Comparison of ENCODE assay signal across 8 cellular contexts in genomic region chrX:46759645-46759974, GRCh38. TPM values are rescaled to one million over a fixed set of nuclear protein-coding genes. Genes with fewer than 3 reads are reported as not detected.
DNase-seq lines count a peak whose midpoint lies in the region; ATAC-seq and TF ChIP-seq lines count a peak whose summit lies in the region.

No MANE protein-coding gene starts in this region.

- CTCF ChIA-PET in PC-9 (lab: Charles Lee) = interaction anchor here (1.0 kb wide), 1 partner anchor 37 kb away, joined by 4 read pairs; no protein-coding TSS in a partner anchor

- H3K36me3 Mint-ChIP-seq in GM23338 (ENCODE audit: low read depth) = no peaks in the 10 kb centered on the region; the same call in 2 of the 3 replicates

- peak overlapping the region; percentile 85 for H3K4me3 Mint-ChIP-seq in GM23338

- H4K20me1 ChIP-seq in GM23338 (replicated peaks; ENCODE audit: insufficient read depth) = no peaks in the 10 kb centered on the region
- no peaks in the 10 kb centered on the region for H4K20me1 ChIP-seq in PC-9 (ENCODE audit: insufficient read depth)

- H3K4me1 Mint-ChIP-seq in GM23338 = peaks cover 35% of the 10 kb centered on the region

- H3K9me2 ChIP-seq in GM23338 (ENCODE audit: insufficient read depth) (no peaks in the 10 kb centered on the region), PC-9 (ENCODE audit: insufficient read depth) (no peaks in the 10 kb centered on the region)

- H3K4me1 ChIP-seq in GM23338 (ENCODE audit: insufficient read depth) (peaks cover 13% of the 10 kb centered on the region), PC-9 (replicated peaks; ENCODE audit: insufficient read depth) (peaks cover 11% of the 10 kb centered on the region)

- peaks cover 4% of the 10 kb centered on the region for H3K27me3 Mint-ChIP-seq in GM23338 (ENCODE audit: insufficient read depth, low read depth, poor library complexity)

- DNase-seq in GM23338 (ENCODE audit: low spot score) = peak; percentile 38
- peak in 1 of 2 experiments; percentile 64 for DNase-seq in PC-9
- no peak for DNase-seq in epithelial cell of proximal tubule (ENCODE audit: low read depth)
- DNase-seq in skeletal muscle cell (ENCODE audit: low read depth) = no peak
- no peak for DNase-seq in posterior cingulate gyrus
- no peak for DNase-seq in effector CD8-positive, alpha-beta T cell (lab: John Stamatoyannopoulos, UW)
- DNase-seq in SK-N-DZ (ENCODE audit: low spot score) = no peak
- no peak for DNase-seq in AG08396 (ENCODE audit: low spot score)

- H3F3A ChIP-seq in GM23338 (replicated peaks; ENCODE audit: low read depth) (no peaks in the 10 kb centered on the region), PC-9 (ENCODE audit: insufficient read depth, low read depth) (no peaks in the 10 kb centered on the region)

- H3K27ac ChIP-seq in GM23338 (ENCODE audit: low read depth) = no peak overlapping the region
- H3K27ac ChIP-seq in PC-9 = peak overlapping the region; percentile 66

- H2AFZ ChIP-seq in GM23338 = peak overlapping the region; percentile 88; the same call in 1 of the 2 replicates
- H2AFZ ChIP-seq in PC-9 = 0 out of 2 replicates have a peak overlapping the region, but pooled peaks have one; percentile 66

- no TSS peak for BruUV-seq in PC-9 (replicated peaks; lab: Mats Ljungman, UMichigan)

- H3K9me3 ChIP-seq in PC-9 (ENCODE audit: insufficient read depth, low read depth) = no peaks in the 10 kb centered on the region

- H3K4me2 ChIP-seq in GM23338 = peak overlapping the region; percentile 76
- H3K4me2 ChIP-seq in PC-9 = peak overlapping the region; percentile 67

- H3K36me3 ChIP-seq in GM23338 (ENCODE audit: insufficient read depth) = no peaks in the 10 kb centered on the region
- H3K36me3 ChIP-seq in PC-9 (ENCODE audit: low read depth) = no peaks in the 10 kb centered on the region

- H3K27me3 ChIP-seq in GM23338 (ENCODE audit: insufficient read depth) (no peaks in the 10 kb centered on the region), PC-9 (ENCODE audit: insufficient read depth, low read depth) (no peaks in the 10 kb centered on the region)

- H3K79me2 ChIP-seq in GM23338 (replicated peaks; ENCODE audit: insufficient read depth) (peaks cover 28% of the 10 kb centered on the region), PC-9 (ENCODE audit: low read depth) (peaks cover 39% of the 10 kb centered on the region)

- intact Hi-C loops in PC-9 (cut with micrococcal nuclease; ENCODE audit: unreplicated experiment) = loop anchor here (1.0 to 10.0 kb wide), 4 partner anchors 33 to 273 kb away; partner anchors contain the start of gene RP2
- intact Hi-C loops in posterior cingulate gyrus (cut with DNase I) = loop anchor here (1.0 to 2.0 kb wide), 2 partner anchors 37 to 333 kb away; no protein-coding TSS in a partner anchor

- peak overlapping the region; percentile 68 for H3K4me3 ChIP-seq in GM23338
- H3K4me3 ChIP-seq in PC-9 = peak overlapping the region; percentile 56; the same call in 1 of the 2 replicates
- H3K4me3 ChIP-seq in epithelial cell of proximal tubule (ENCODE audit: low read depth, low read length) = peak overlapping the region; percentile 63
- H3K4me3 ChIP-seq in skeletal muscle cell (ENCODE audit: low read depth, low read length) = peak overlapping the region; percentile 59

- H3K9me3 Mint-ChIP-seq in GM23338 = peaks cover 6% of the 10 kb centered on the region

- peak; percentile 32 for ATAC-seq in GM23338

- POLR2A ChIA-PET in PC-9 (lab: Charles Lee; ENCODE audit: unreplicated experiment) = interaction anchor here (0.7 kb wide), 1 partner anchor 51 kb away, joined by 3 read pairs; no protein-coding TSS in a partner anchor

- peak overlapping the region; percentile 82; the same call in 1 of the 2 replicates for H3K27ac Mint-ChIP-seq in GM23338

- TF ChIP-seq CTCF in GM23338 (conservative IDR thresholded peaks at IDR 0.05; ENCODE audit: low read depth in 2 of 2) = no peak
- 0 out of 2 replicates have a peak, but pooled peaks have one; percentile 10 for TF ChIP-seq CTCF in PC-9 (conservative IDR thresholded peaks at IDR 0.05)
- no peak for TF ChIP-seq CTCF in epithelial cell of proximal tubule (conservative IDR thresholded peaks at IDR 0.05; ENCODE audit: low read depth, low read length)

TF ChIP-seq in GM23338, 12 proteins besides CTCF, POLR2A, EP300 and RAD21 (continues in another document):
- TF ChIP-seq NANOG (IDR thresholded peaks at IDR 0.05; ENCODE audit: borderline replicate concordance) = no peak
- TF ChIP-seq, protein P1, sequence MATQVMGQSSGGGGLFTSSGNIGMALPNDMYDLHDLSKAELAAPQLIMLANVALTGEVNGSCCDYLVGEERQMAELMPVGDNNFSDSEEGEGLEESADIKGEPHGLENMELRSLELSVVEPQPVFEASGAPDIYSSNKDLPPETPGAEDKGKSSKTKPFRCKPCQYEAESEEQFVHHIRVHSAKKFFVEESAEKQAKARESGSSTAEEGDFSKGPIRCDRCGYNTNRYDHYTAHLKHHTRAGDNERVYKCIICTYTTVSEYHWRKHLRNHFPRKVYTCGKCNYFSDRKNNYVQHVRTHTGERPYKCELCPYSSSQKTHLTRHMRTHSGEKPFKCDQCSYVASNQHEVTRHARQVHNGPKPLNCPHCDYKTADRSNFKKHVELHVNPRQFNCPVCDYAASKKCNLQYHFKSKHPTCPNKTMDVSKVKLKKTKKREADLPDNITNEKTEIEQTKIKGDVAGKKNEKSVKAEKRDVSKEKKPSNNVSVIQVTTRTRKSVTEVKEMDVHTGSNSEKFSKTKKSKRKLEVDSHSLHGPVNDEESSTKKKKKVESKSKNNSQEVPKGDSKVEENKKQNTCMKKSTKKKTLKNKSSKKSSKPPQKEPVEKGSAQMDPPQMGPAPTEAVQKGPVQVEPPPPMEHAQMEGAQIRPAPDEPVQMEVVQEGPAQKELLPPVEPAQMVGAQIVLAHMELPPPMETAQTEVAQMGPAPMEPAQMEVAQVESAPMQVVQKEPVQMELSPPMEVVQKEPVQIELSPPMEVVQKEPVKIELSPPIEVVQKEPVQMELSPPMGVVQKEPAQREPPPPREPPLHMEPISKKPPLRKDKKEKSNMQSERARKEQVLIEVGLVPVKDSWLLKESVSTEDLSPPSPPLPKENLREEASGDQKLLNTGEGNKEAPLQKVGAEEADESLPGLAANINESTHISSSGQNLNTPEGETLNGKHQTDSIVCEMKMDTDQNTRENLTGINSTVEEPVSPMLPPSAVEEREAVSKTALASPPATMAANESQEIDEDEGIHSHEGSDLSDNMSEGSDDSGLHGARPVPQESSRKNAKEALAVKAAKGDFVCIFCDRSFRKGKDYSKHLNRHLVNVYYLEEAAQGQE (IDR thresholded peaks at IDR 0.05; ENCODE audit: unreplicated experiment) = no peak
- no peak for TF ChIP-seq ZNF114 (CRISPR knock-in tag; IDR thresholded peaks at IDR 0.05)
- no peak for TF ChIP-seq JUNB (IDR thresholded peaks at IDR 0.05; ENCODE audit: unreplicated experiment)
- no peak for TF ChIP-seq POLR2AphosphoS5 (IDR thresholded peaks at IDR 0.05; ENCODE audit: low read depth)
- TF ChIP-seq ZNF331 (CRISPR knock-in tag; IDR thresholded peaks at IDR 0.05; ENCODE audit: low read depth) = no peak
- TF ChIP-seq EZH2 (IDR thresholded peaks at IDR 0.05; ENCODE audit: low read depth, unreplicated experiment) = no peak
- TF ChIP-seq, protein P2, sequence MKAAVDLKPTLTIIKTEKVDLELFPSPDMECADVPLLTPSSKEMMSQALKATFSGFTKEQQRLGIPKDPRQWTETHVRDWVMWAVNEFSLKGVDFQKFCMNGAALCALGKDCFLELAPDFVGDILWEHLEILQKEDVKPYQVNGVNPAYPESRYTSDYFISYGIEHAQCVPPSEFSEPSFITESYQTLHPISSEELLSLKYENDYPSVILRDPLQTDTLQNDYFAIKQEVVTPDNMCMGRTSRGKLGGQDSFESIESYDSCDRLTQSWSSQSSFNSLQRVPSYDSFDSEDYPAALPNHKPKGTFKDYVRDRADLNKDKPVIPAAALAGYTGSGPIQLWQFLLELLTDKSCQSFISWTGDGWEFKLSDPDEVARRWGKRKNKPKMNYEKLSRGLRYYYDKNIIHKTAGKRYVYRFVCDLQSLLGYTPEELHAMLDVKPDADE (IDR thresholded peaks at IDR 0.05) = no peak
- no peak for TF ChIP-seq EZH2phosphoT487 (IDR thresholded peaks at IDR 0.05; ENCODE audit: unreplicated experiment)
- TF ChIP-seq CREB1 (CRISPR knock-in tag; IDR thresholded peaks at IDR 0.05; ENCODE audit: low read depth) = no peak

RNA-seq across cellular contexts. Expression of gene SLC9A7, which starts 0.7 kb away (rescaled TPM):
- 11.0 and 15.4 TPM in 2 replicates for total RNA-seq in GM23338 (2014; rRNA removed; shearing (Covaris generic))
- polyA plus RNA-seq in GM23338 (2016; fragmentation: Nextera tagmentation; extraction: Ambion mirVana) = 2.5 TPM in 2 replicates
- total RNA-seq in PC-9 (2021) = 20.2 and 20.9 TPM in 2 replicates
- total RNA-seq in epithelial cell of proximal tubule = 10.7 and 23.2 TPM in 2 replicates
- polyA plus RNA-seq in SK-N-DZ (2014; cell fraction: cytosol; rRNA removed) = 4.0 and 12.2 TPM in 2 replicates
- polyA plus RNA-seq in SK-N-DZ (2014; cell fraction: nucleus; rRNA removed) = 4.5 and 5.3 TPM in 2 replicates
